19 cellular contexts compared by ENCODE assay signal in the genomic region with DNA sequence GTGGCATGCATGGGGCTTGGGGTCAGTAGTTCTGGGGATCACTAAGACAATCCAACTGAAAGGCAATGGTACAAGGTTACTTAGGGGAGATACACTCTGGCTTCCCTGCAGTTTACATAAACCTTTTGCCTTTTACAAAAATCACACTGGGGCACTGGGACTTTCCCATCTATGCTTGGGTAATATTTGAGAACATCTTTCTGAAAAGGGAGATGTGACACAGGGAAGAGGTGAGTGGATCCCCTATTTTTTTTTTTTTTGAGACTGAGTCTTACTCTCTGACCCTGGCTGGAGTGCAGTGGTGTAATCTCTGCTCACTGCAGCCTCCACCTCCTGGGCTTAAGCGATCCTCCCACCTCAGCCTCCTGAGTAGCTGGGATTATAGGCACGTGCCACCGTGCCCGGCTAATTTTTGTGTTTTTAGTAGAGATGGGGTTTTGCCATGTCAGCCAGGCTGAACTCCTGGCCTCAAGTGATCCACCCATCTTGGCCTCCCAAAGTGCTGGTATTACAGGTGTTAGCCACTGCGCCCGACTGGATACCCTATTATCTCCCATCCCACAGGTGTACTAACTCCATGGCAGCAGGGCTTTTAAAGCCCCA.
A peak's percentile ranks its signal among the peaks of the same experiment; 100 is the strongest.
DNase-seq lines count a peak whose midpoint lies in the region; ATAC-seq and TF ChIP-seq lines count a peak whose summit lies in the region.
"Had no signal": no experiment of that assay in that cellular context is flagged by ENCODE, and none has a peak within 500 bp of the region (broad histone marks: within the 10 kb centered on the region; RNA-seq: fewer than 3 reads in every experiment).

No MANE protein-coding gene starts in this region.

- TF ChIP-seq CTCF in GM12865 (IDR thresholded peaks at IDR 0.05; ENCODE audit: insufficient read depth, low read depth, low read length, missing control alignments) (no peak), neural crest cell (conservative IDR thresholded peaks at IDR 0.05) (no peak)

- peak overlapping the region; percentile 35; the same call in 1 of the 2 replicates for H3K4me3 ChIP-seq in GM08714 (ENCODE audit: low read length)
- peak overlapping the region; percentile 46 for H3K4me3 ChIP-seq in GM12865 (ENCODE audit: low read depth, low read length)
- H3K4me3 ChIP-seq: BLaER1 treated with 17β-estradiol and CSF1 and Interleukin-3, amounts not matched to agents 10 nM and 100 nM; HAP-1 had no signal

- peak overlapping the region; percentile 77 for H3K27ac Mint-ChIP-seq in neural crest cell (ENCODE audit: unreplicated experiment)

- H3K9me3 Mint-ChIP-seq in neural crest cell: no peaks in the 10 kb centered on the region
- H3K9me3 Mint-ChIP-seq: CD8-positive, alpha-beta memory T cell had no signal

- H3K27me3 Mint-ChIP-seq in neural crest cell (ENCODE audit: low read depth): no peaks in the 10 kb centered on the region
- H3K27me3 Mint-ChIP-seq: CD8-positive, alpha-beta memory T cell had no signal

- H3K4me1 Mint-ChIP-seq in neural crest cell: no peaks in the 10 kb centered on the region
- H3K4me1 Mint-ChIP-seq: CD8-positive, alpha-beta memory T cell had no signal

- peak; percentile 59 for DNase-seq in GM12865 (ENCODE audit: low read depth)
- DNase-seq in NCI-H69 (lab: John Stamatoyannopoulos, UW): peak; percentile 14
- DNase-seq in neural crest cell (ENCODE audit: low read depth, low spot score): no peak
- no peak for DNase-seq in dedifferentiated amniotic fluid mesenchymal stem cell (ENCODE audit: extremely low spot score)
- DNase-seq: CD8-positive, alpha-beta memory T cell; Kasumi-1; MM.1S; NCI-H1092 treated with DMSO at 0.1 percent for 48 hours; NCI-H1694; NCI-H510A; NCI-H774; RPMI8226; SHP77 treated with DMSO at 0.1 percent for 48 hours; SK-N-SH had no signal

- ATAC-seq in HG02885 (IDR thresholded peaks at IDR 0.05; ENCODE audit: poor library complexity, unreplicated experiment): no peak
- no peak for ATAC-seq in GM21529 (IDR thresholded peaks at IDR 0.05; ENCODE audit: unreplicated experiment)

- peaks cover 2% of the 10 kb centered on the region for H3K36me3 Mint-ChIP-seq in neural crest cell (ENCODE audit: low read depth)

- no peak overlapping the region for H3K4me3 Mint-ChIP-seq in neural crest cell
- H3K4me3 Mint-ChIP-seq: CD8-positive, alpha-beta memory T cell had no signal

Comparison
In these comparisons a context has a peak if more than half of its experiments do, and no peak if none do; other contexts are left out.
1. DNase-seq: peak in GM12865 (single experiment) and NCI-H69 (single experiment); none in neural crest cell (single experiment) and dedifferentiated amniotic fluid mesenchymal stem cell (single experiment).